2 cellular contexts compared by ENCODE assay signal in genomic region chr1:15429701-15430149, GRCh38.
A peak's percentile ranks its signal among the peaks of the same experiment; 100 is the strongest.
TF ChIP-seq lines count a peak whose summit lies in the region.

No MANE protein-coding gene starts in this region.

TF ChIP-seq in IMR-90, 13 proteins besides CTCF, POLR2A, EP300 and RAD21:
- TF ChIP-seq RCOR1 (IDR thresholded peaks at IDR 0.05; ENCODE audit: insufficient replicate concordance, low read length) (no peak), NFE2L2 (IDR thresholded peaks at IDR 0.05; ENCODE audit: low read depth, low read length) (0 out of 2 replicates have a peak, but pooled peaks have one; percentile 24), SMC3 (IDR thresholded peaks at IDR 0.05; ENCODE audit: low read depth, low read length) (no peak), MAFK (IDR thresholded peaks at IDR 0.05; ENCODE audit: low read depth, low read length) (no peak), BHLHE40 (IDR thresholded peaks at IDR 0.05; ENCODE audit: low read depth, low read length) (peak; percentile 71), FOS (IDR thresholded peaks at IDR 0.05; ENCODE audit: low read depth, low read length) (peak; percentile 43), MAZ (IDR thresholded peaks at IDR 0.05; ENCODE audit: borderline replicate concordance, low read depth, low read length) (no peak), MXI1 (IDR thresholded peaks at IDR 0.05; ENCODE audit: borderline replicate concordance, low read depth, low read length) (0 out of 2 replicates have a peak, but pooled peaks have one; percentile 23), CEBPB (IDR thresholded peaks at IDR 0.05; ENCODE audit: low read depth, low read length) (peak; percentile 97)
- TF ChIP-seq, protein P1, sequence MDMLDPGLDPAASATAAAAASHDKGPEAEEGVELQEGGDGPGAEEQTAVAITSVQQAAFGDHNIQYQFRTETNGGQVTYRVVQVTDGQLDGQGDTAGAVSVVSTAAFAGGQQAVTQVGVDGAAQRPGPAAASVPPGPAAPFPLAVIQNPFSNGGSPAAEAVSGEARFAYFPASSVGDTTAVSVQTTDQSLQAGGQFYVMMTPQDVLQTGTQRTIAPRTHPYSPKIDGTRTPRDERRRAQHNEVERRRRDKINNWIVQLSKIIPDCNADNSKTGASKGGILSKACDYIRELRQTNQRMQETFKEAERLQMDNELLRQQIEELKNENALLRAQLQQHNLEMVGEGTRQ (IDR thresholded peaks at IDR 0.05; ENCODE audit: low read depth, low read length) = peak; percentile 32; the same call in 1 of the 2 replicates

TF ChIP-seq in K562, 482 proteins besides CTCF, POLR2A, EP300 and RAD21:
- TF ChIP-seq CEBPB (tag; IDR thresholded peaks at IDR 0.05) (peak; percentile 84), GTF2F1 (IDR thresholded peaks at IDR 0.05; ENCODE audit: low read depth, low read length) (no peak), TRIM24 (IDR thresholded peaks at IDR 0.05) (no peak), ADNP (tag; IDR thresholded peaks at IDR 0.05) (no peak), ZBTB33 (CRISPR knock-in tag; IDR thresholded peaks at IDR 0.05) (peak; percentile 56; the same call in 1 of the 2 replicates), ATF7 (IDR thresholded peaks at IDR 0.05) (peak; percentile 64; the same call in 1 of the 2 replicates), JUND (IDR thresholded peaks at IDR 0.05; ENCODE audit: borderline replicate concordance, low read depth, low read length) (peak; percentile 15; the same call in 1 of the 2 replicates), JUND (tag; IDR thresholded peaks at IDR 0.05; ENCODE audit: borderline replicate concordance, low read depth, low read length) (no peak), FOSL1 (tag; conservative IDR thresholded peaks at IDR 0.05) (peak; percentile 57; the same call in 1 of the 2 replicates), ATF1 (CRISPR knock-in tag; IDR thresholded peaks at IDR 0.05) (no peak), ATF1 (tag; IDR thresholded peaks at IDR 0.05) (peak; percentile 63), CREM (IDR thresholded peaks at IDR 0.05; ENCODE audit: low read depth) (peak; percentile 47; the same call in 1 of the 2 replicates), ZNF431 (CRISPR knock-in tag; IDR thresholded peaks at IDR 0.05) (no peak), FIP1L1 (IDR thresholded peaks at IDR 0.05; ENCODE audit: low read depth, low read length, poor library complexity, severe bottlenecking) (no peak), NCOR1 (IDR thresholded peaks at IDR 0.05) (0 out of 2 replicates have a peak, but pooled peaks have one; percentile 4), SRSF7 (optimal IDR thresholded peaks at IDR 0.05; ENCODE audit: low read depth, low read length) (no peak), ERF (CRISPR knock-in tag; IDR thresholded peaks at IDR 0.05) (no peak), HLTF (IDR thresholded peaks at IDR 0.05) (no peak), POLR2G (IDR thresholded peaks at IDR 0.05; ENCODE audit: low read depth, low read length) (peak; percentile 50), ATF3 (IDR thresholded peaks at IDR 0.05) (peak; percentile 79), ATF3 (CRISPR knock-in tag; conservative IDR thresholded peaks at IDR 0.05) (no peak), MECOM (CRISPR knock-in tag; IDR thresholded peaks at IDR 0.05) (no peak), CEBPG (CRISPR knock-in tag; IDR thresholded peaks at IDR 0.05) (peak; percentile 60), CEBPG (tag; conservative IDR thresholded peaks at IDR 0.05 in 1 of 2, IDR thresholded peaks at IDR 0.05 in 1 of 2) (peak; percentile 48 to 69; a peak in 2 of 4 replicates), RNF2 (IDR thresholded peaks at IDR 0.05) (no peak), CCAR2 (IDR thresholded peaks at IDR 0.05; ENCODE audit: low read depth, low read length) (no peak), PURB (CRISPR knock-in tag; IDR thresholded peaks at IDR 0.05; ENCODE audit: low read depth) (no peak)
- TF ChIP-seq, protein P2, sequence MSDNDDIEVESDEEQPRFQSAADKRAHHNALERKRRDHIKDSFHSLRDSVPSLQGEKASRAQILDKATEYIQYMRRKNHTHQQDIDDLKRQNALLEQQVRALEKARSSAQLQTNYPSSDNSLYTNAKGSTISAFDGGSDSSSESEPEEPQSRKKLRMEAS (CRISPR knock-in tag; IDR thresholded peaks at IDR 0.05) = 0 out of 2 replicates have a peak, but pooled peaks have one; percentile 37
